ENCODE assay signal across 13 cellular contexts in genomic region chr10:89241491-89242339, GRCh38. TPM values are rescaled to one million over a fixed set of nuclear protein-coding genes. Genes with fewer than 3 reads are reported as not detected.
DNase-seq lines count a peak whose midpoint lies in the region; ATAC-seq, FAIRE-seq and TF ChIP-seq lines count a peak whose summit lies in the region.
"Had no signal": no experiment of that assay in that cellular context is flagged by ENCODE, and none has a peak within 500 bp of the region (broad histone marks: within the 10 kb centered on the region; RNA-seq: fewer than 3 reads in every experiment).

No MANE protein-coding gene starts in this region.

- DNase-seq in A549 (ENCODE audit: low read depth in 1 of 2, low spot score in 1 of 2) (no peak), amniotic epithelial cell (ENCODE audit: low read depth) (peak; percentile 73), kidney tubule cell (ENCODE audit: low spot score) (peak; percentile 9), SW480 (ENCODE audit: low spot score) (no peak), T1000 (lab: John Stamatoyannopoulos, UW) (no peak), SHP77 treated with DMSO at 0.1 percent for 48 hours (lab: John Stamatoyannopoulos, UW) (no peak)
- DNase-seq: GOT3; head of caudate nucleus; NK-92 treated with Interleukin-12 subunit alpha and Interleukin-12 subunit beta, amount 100 ng/mL, for 24 hours had no signal

- peak overlapping the region; percentile 50 for H3K4me2 ChIP-seq in A549

- POLR2A ChIA-PET in A549 (lab: Yijun Ruan, JAX): no interaction called here

- no peak for TF ChIP-seq EP300 in A549 (IDR thresholded peaks at IDR 0.05)

- FAIRE-seq in A549 (lab: Jason Lieb, UNC): no peak
- FAIRE-seq: HTR-8/SVneo had no signal

- 70% methylated on average over 3 of the region's 3 CpGs for WGBS in A549 (ENCODE audit: missing lambda C conversion rate)

- peaks cover 13% of the 10 kb centered on the region for H3K4me1 ChIP-seq in A549
- H3K4me1 ChIP-seq: parathyroid adenoma had no signal

- CTCF ChIA-PET in A549 (lab: Yijun Ruan, JAX): interaction anchor here (1.5 to 2.2 kb wide), 2 partner anchors 12 to 24 kb away, joined by 4 to 9 read pairs; no protein-coding TSS in a partner anchor

- H3K9me3 ChIP-seq in A549: no peaks in the 10 kb centered on the region

- no peak for TF ChIP-seq RAD21 in A549 (conservative IDR thresholded peaks at IDR 0.05 in 1 of 2, IDR thresholded peaks at IDR 0.05 in 1 of 2)

- peak overlapping the region; percentile 22 to 55; a peak in 4 of 6 replicates for H3K27ac ChIP-seq in A549
- H3K27ac ChIP-seq: parathyroid adenoma had no signal

- no peak overlapping the region for H3K4me3 ChIP-seq in A549

- ATAC-seq in A549 (no peak), HG02571 (IDR thresholded peaks at IDR 0.05; ENCODE audit: unreplicated experiment) (peak; percentile 36), GM19328 (IDR thresholded peaks at IDR 0.05; ENCODE audit: unreplicated experiment) (no peak)

- TF ChIP-seq CTCF in A549 (IDR thresholded peaks at IDR 0.05): no peak

- TF ChIP-seq POLR2A in A549 (IDR thresholded peaks at IDR 0.05; ENCODE audit: low read length): no peak

TF ChIP-seq in A549, 52 proteins besides CTCF, POLR2A, EP300 and RAD21:
- TF ChIP-seq CHD4 (IDR thresholded peaks at IDR 0.05; ENCODE audit: borderline replicate concordance) (no peak), ZNF302 (CRISPR knock-in tag; IDR thresholded peaks at IDR 0.05) (no peak), NR3C1 (IDR thresholded peaks at IDR 0.05) (no peak), EHMT2 (IDR thresholded peaks at IDR 0.05; ENCODE audit: low read depth) (no peak), RFX5 (IDR thresholded peaks at IDR 0.05) (no peak), MYC (IDR thresholded peaks at IDR 0.05; ENCODE audit: borderline replicate concordance, low read length) (no peak), CBX8 (IDR thresholded peaks at IDR 0.05) (no peak), RNF2 (IDR thresholded peaks at IDR 0.05; ENCODE audit: borderline replicate concordance, low read depth) (no peak), NPAS2 (CRISPR knock-in tag; IDR thresholded peaks at IDR 0.05; ENCODE audit: borderline replicate concordance) (no peak), PBX3 (IDR thresholded peaks at IDR 0.05) (no peak), POLR2AphosphoS2 (conservative IDR thresholded peaks at IDR 0.05; ENCODE audit: low read length) (no peak), CEBPB (IDR thresholded peaks at IDR 0.05) (no peak), FOSL2 (IDR thresholded peaks at IDR 0.05) (no peak), FOSL2 (CRISPR knock-in tag; IDR thresholded peaks at IDR 0.05) (no peak), ZC3H11A (IDR thresholded peaks at IDR 0.05) (no peak), HEYL (CRISPR knock-in tag; IDR thresholded peaks at IDR 0.05) (no peak)

RNA-seq across cellular contexts. Expression of gene LIPA, which starts 9.9 kb away (rescaled TPM):
- polyA plus RNA-seq in A549 (2011; rRNA removed) (80.2 and 96.2 TPM in 2 replicates), A549 (2017; fragmentation: RNase III; extraction: RNeasy Plus Mini Kit Qiagen cat#74134 plus additional on column Dnase treatment) (42.7 to 55.0 TPM (median 51.2 TPM) in 3 replicates)
- polyA plus RNA-seq in A549 (2012; cell fraction: cytosol; rRNA removed): 15.6 and 17.3 TPM in 2 replicates
- polyA plus RNA-seq in A549 (2012; cell fraction: nucleus; rRNA removed): 14.3 and 21.2 TPM in 2 replicates
- 35.8 and 38.4 TPM in 2 replicates for polyA minus RNA-seq in A549 (2011; rRNA and poly(A)+ RNA removed)

RNA-seq across cellular contexts. Expression of gene CH25H, which starts 34.6 kb away (rescaled TPM):
- polyA plus RNA-seq in A549 (2011; rRNA removed): 0.05 TPM in 1 of 2 replicates, not detected in the other
- 0.03 TPM in 1 of 2 replicates, not detected in the other for polyA plus RNA-seq in A549 (2012; cell fraction: cytosol; rRNA removed)
- polyA plus RNA-seq in A549 (2012; cell fraction: nucleus; rRNA removed): not detected in 2 replicates
- not detected in 3 replicates for polyA plus RNA-seq in A549 (2017; fragmentation: RNase III; extraction: RNeasy Plus Mini Kit Qiagen cat#74134 plus additional on column Dnase treatment)
- polyA minus RNA-seq in A549 (2011; rRNA and poly(A)+ RNA removed): not detected in 2 replicates

Comparison
In these comparisons a context has a peak if more than half of its experiments do, and no peak if none do; other contexts are left out.
1. DNase-seq: peak in amniotic epithelial cell (single experiment) and kidney tubule cell (single experiment); none in A549 (0 of 2), SW480 (single experiment), T1000 (single experiment) and SHP77 treated with DMSO at 0.1 percent for 48 hours (single experiment).